ENCODE assay signal across 8 cellular contexts in the genomic region with DNA sequence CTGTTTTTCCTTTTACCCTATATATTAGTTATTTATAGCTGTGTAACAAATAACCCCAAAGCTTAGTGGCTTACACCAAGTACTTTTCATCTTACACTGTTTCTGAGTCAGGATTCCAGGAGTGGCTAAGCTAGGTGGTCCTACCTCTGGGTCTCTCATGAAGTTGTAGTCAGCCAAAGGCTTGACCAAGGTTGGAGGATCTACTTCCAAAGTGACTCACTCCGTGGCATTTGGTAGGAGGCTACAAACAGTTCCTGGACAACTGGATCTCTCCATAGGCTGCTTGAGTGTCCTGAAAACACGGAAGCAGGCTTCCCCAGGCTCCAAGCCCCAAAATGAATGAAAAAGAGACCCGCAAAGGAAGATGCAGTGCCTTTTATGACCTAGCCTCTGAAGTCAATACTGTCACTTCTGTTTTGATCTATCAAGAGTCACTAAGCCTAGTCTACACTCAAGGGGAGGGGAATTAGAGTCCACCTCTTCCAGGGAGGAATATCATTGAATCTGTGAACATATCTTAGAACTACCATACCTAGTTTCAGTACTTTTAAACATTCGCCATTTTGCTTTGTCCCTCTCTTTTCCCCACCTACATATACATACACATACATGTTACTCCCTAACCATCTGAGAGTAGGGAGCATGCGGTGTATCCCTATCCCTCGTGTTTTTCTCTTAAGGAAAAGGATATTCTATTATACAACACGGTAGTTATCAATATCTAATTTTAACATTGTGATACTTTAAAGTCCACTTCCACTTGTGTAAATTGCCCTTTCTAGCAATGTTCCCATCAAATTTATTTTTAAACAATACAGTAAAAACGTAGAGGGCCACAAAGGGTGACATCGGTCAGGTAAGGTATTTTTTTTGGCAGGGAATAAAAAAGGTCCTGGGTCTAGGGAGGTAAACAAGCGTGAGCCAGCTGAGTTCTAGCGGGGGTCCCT.
DNase-seq lines count a peak whose midpoint lies in the region; ATAC-seq and TF ChIP-seq lines count a peak whose summit lies in the region.

No MANE protein-coding gene starts in this region.

- TF ChIP-seq RAD21 in liver (IDR thresholded peaks at IDR 0.05), result no peak

- H3K9ac ChIP-seq in mammary epithelial cell (ENCODE audit: insufficient read depth, low read length) (peak overlapping the region; percentile 100), liver (ENCODE audit: low read depth in 1 of 2, low read length in 2 of 2) (peak overlapping the region; percentile 94 to 100)

- DNase-seq in AML-193 (lab: John Stamatoyannopoulos, UW), result peak; percentile 17 to 43
- peak; percentile 51 for DNase-seq in NCI-H748 (lab: John Stamatoyannopoulos, UW; ENCODE audit: unreplicated experiment)
- DNase-seq in mammary epithelial cell, result peak; percentile 63
- DNase-seq in thyroid gland, result no peak
- no peak for DNase-seq in kidney glomerular epithelial cell (lab: John Stamatoyannopoulos, UW)

- no peaks in the 10 kb centered on the region for H3K9me3 ChIP-seq in mammary epithelial cell (replicated peaks; ENCODE audit: insufficient read depth, low read length)
- H3K9me3 ChIP-seq in liver (ENCODE audit: control insufficient read depth in 4 of 4, low read length in 3 of 4), result no peaks in the 10 kb centered on the region
- no peaks in the 10 kb centered on the region for H3K9me3 ChIP-seq in thyroid gland

- 27% methylated on average over 11 of the region's 11 CpGs for WGBS in mammary epithelial cell (ENCODE audit: low coverage, missing lambda C conversion rate)
- 22% methylated on average over 11 of the region's 11 CpGs for WGBS in liver
- WGBS in thyroid gland, 2 donors, result 17 to 23% methylated on average over 11 of the region's 11 CpGs

- peaks cover 69% of the 10 kb centered on the region for H3K79me2 ChIP-seq in mammary epithelial cell (ENCODE audit: insufficient read depth, low read length)

- peak; percentile 1 for ATAC-seq in GM19328 (IDR thresholded peaks at IDR 0.05; ENCODE audit: unreplicated experiment)
- no peak for ATAC-seq in HG02798 (IDR thresholded peaks at IDR 0.05; ENCODE audit: poor library complexity, unreplicated experiment)

- BruUV-seq in mammary epithelial cell (replicated peaks; lab: Mats Ljungman, UMichigan), result TSS peak; percentile 88

- H3K27me3 ChIP-seq in mammary epithelial cell (ENCODE audit: insufficient read depth, low read length), result no peaks in the 10 kb centered on the region
- no peaks in the 10 kb centered on the region for H3K27me3 ChIP-seq in liver (ENCODE audit: control insufficient read depth in 4 of 4, insufficient read depth in 4 of 4, low read length in 3 of 4)
- no peaks in the 10 kb centered on the region for H3K27me3 ChIP-seq in thyroid gland

- H3K36me3 ChIP-seq in mammary epithelial cell (ENCODE audit: insufficient read depth, low read length) (no peaks in the 10 kb centered on the region), liver (ENCODE audit: control insufficient read depth in 4 of 4, insufficient read depth in 3 of 4, low read depth in 1 of 4, low read length in 3 of 4) (no peaks in the 10 kb centered on the region), thyroid gland (no peaks in the 10 kb centered on the region)

- peak overlapping the region; percentile 69 for H2AFZ ChIP-seq in mammary epithelial cell (ENCODE audit: low read depth, low read length)

- H3K27ac ChIP-seq in mammary epithelial cell (ENCODE audit: insufficient read depth, low read depth, low read length) (peak overlapping the region; percentile 97), liver (ENCODE audit: low read depth in 1 of 2, low read length in 2 of 2) (peak overlapping the region; percentile 89 to 95), thyroid gland (peak overlapping the region; percentile 92 to 98 (median 95))

- no peaks in the 10 kb centered on the region for H4K20me1 ChIP-seq in mammary epithelial cell (ENCODE audit: insufficient read depth, low read length)

- peak overlapping the region; percentile 88 for H3K4me2 ChIP-seq in mammary epithelial cell (ENCODE audit: insufficient read depth, low read depth, low read length)

- CTCF ChIA-PET in mammary epithelial cell (lab: Charles Lee; ENCODE audit: low non-redundant PET), result no interaction called here

- TF ChIP-seq CTCF in mammary epithelial cell (conservative IDR thresholded peaks at IDR 0.05 in 1 of 2, IDR thresholded peaks at IDR 0.05 in 1 of 2; ENCODE audit: extremely low read depth in 1 of 2, insufficient read depth in 1 of 2, low read depth in 1 of 2, low read length in 2 of 2) (no peak), liver (IDR thresholded peaks at IDR 0.05; ENCODE audit: low read depth, low read length, missing input control) (no peak), thyroid gland (IDR thresholded peaks at IDR 0.05) (no peak)

- intact Hi-C loops in mammary epithelial cell (cut with micrococcal nuclease) (loop anchor here (5.0 to 10.0 kb wide), 3 partner anchors 185 to 420 kb away; partner anchors contain the start of genes AGL and CDC14A), thyroid gland (cut with DNase I) (loop anchor here (10.0 kb wide), 1 partner anchor 222 kb away; no protein-coding TSS in a partner anchor)

- peak overlapping the region; percentile 59 to 95 (median 93) for H3K4me3 ChIP-seq in mammary epithelial cell (replicated peaks in 1 of 3; ENCODE audit: insufficient read depth in 1 of 3, low read depth in 2 of 3, low read length in 3 of 3)
- peak overlapping the region; percentile 70 to 92 (median 89) for H3K4me3 ChIP-seq in liver (ENCODE audit: low read depth in 1 of 3, low read length in 3 of 3)
- peak overlapping the region; percentile 68 to 92 (median 68) for H3K4me3 ChIP-seq in thyroid gland (replicated peaks in 1 of 3)

- dilution Hi-C loops in mammary epithelial cell (cut with HindIII; ENCODE audit: low sequenced_read_pairs), result no loop called here

- TF ChIP-seq POLR2A in thyroid gland (IDR thresholded peaks at IDR 0.05), result no peak

- in situ Hi-C loops in mammary epithelial cell (cut with MboI; ENCODE audit: low sequenced_read_pairs in 2 of 2), result loop anchor here in 1 of 2 donors (25.0 kb wide), 1 partner anchor 225 kb away; no protein-coding TSS in a partner anchor

- H3K4me1 ChIP-seq in mammary epithelial cell (ENCODE audit: insufficient read depth, low read length) (peaks cover 6% of the 10 kb centered on the region), liver (ENCODE audit: control insufficient read depth in 4 of 4, insufficient read depth in 4 of 4, low read length in 3 of 4) (peaks cover 2 to 19% (median 4%) of the 10 kb centered on the region in 4 donors), thyroid gland (peaks cover 16 to 21% of the 10 kb centered on the region in 2 donors)

TF ChIP-seq in liver, 16 proteins besides CTCF, POLR2A, EP300 and RAD21:
- TF ChIP-seq REST (IDR thresholded peaks at IDR 0.05) (no peak), SP1 (IDR thresholded peaks at IDR 0.05) (no peak)

Comparison
In these comparisons a context has a peak if more than half of its experiments do, and no peak if none do; other contexts are left out.
1. DNase-seq: peak in AML-193 (2 of 2), NCI-H748 (single experiment) and mammary epithelial cell (single experiment); none in thyroid gland (0 of 2) and kidney glomerular epithelial cell (single experiment).
2. Peak in every context shown above with its lines, with median percentiles within 50 percentile points of each other: H3K27ac ChIP-seq and H3K4me3 ChIP-seq.